17 cellular contexts compared by ENCODE assay signal in the genomic region with DNA sequence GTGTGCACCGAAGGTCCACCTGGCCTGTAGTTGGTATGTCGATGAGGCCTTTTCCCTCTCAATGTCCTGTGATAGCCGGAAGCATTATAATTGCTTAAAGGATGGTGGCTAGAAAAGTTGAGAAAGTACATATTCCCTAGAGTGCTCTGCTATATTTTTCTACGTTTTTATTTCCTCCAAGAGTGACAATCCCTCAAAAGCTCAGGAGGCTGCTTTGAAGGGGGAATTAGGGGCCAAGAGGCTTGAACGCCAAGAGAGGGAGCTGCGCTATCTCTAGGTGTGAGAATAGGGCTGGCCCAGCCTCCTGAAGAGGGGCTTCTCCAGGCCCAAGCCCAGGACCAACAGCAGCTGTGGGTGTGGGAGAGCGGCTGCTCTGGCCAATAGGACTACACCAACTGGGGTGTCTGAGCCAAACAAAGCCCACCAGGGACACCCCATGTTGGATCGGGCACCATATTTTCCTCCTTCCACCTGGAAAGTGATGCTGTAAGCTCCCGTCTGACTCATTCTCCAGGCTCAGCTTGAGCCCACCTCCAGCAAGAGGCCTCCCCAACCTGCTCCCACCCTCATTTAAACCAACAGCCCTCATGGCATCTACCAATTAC.
A peak's percentile ranks its signal among the peaks of the same experiment; 100 is the strongest.
DNase-seq lines count a peak whose midpoint lies in the region; ATAC-seq, FAIRE-seq and TF ChIP-seq lines count a peak whose summit lies in the region.
"Had no signal": no experiment of that assay in that cellular context is flagged by ENCODE, and none has a peak within 500 bp of the region (broad histone marks: within the 10 kb centered on the region; RNA-seq: fewer than 3 reads in every experiment).

No MANE protein-coding gene starts in this region.

- intact Hi-C loops in GM12878 (cut with micrococcal nuclease; ENCODE audit: unreplicated experiment) (loop anchor here (1.0 to 5.0 kb wide), 2 partner anchors 68 to 297 kb away; partner anchors contain the start of genes CASP3 and PRIMPOL), transverse colon (cut with DNase I; ENCODE audit: low total_unique reads) (no loop called here)

- TF ChIP-seq POLR2A in GM12878 (IDR thresholded peaks at IDR 0.05; ENCODE audit: low read depth, low read length) (no peak), transverse colon (IDR thresholded peaks at IDR 0.05) (no peak)

- peaks cover 50% of the 10 kb centered on the region for H3K4me1 ChIP-seq in GM12878 (ENCODE audit: control insufficient read depth, insufficient read depth, low read length)
- peaks cover 46 to 52% of the 10 kb centered on the region in 2 donors for H3K4me1 ChIP-seq in mucosa of rectum (ENCODE audit: control insufficient read depth in 2 of 2, insufficient read depth in 2 of 2, low read length in 2 of 2)
- peaks cover 33 to 63% (median 41%) of the 10 kb centered on the region in 4 donors for H3K4me1 ChIP-seq in transverse colon

- no peaks in the 10 kb centered on the region for H3K27me3 ChIP-seq in GM12878 (replicated peaks in 1 of 2; ENCODE audit: control insufficient read depth in 2 of 2, insufficient read depth in 2 of 2, low read length in 1 of 2)
- no peaks in the 10 kb centered on the region for H3K27me3 ChIP-seq in mucosa of rectum (ENCODE audit: control insufficient read depth in 2 of 2, insufficient read depth in 2 of 2, low read length in 2 of 2)
- H3K27me3 ChIP-seq in transverse colon: no peaks in the 10 kb centered on the region

- RAD21 ChIA-PET in GM12878 (lab: Charles Lee; ENCODE audit: unreplicated experiment): interaction anchor here (0.8 to 14.9 kb wide), 18 partner anchors 9 to 185 kb away, joined by 3 to 419 read pairs (median 6); partner anchors contain the start of gene IRF2

- no peak overlapping the region for H3K27ac Mint-ChIP-seq in stimulated activated naive CD8-positive, alpha-beta T cell treated with anti-CD3 and anti-CD28 coated beads, Interleukin-15, amount 100 ng/mL, for 72 hours
- H3K27ac Mint-ChIP-seq in stimulated activated effector memory CD8-positive, alpha-beta T cell treated with anti-CD3 and anti-CD28 coated beads, Interleukin-12 subunit alpha, Interleukin-12 subunit beta, amount 100 ng/mL, for 72 hours: no peak overlapping the region

- peak overlapping the region; percentile 94 for H3K4me2 ChIP-seq in GM12878 (ENCODE audit: control insufficient read depth, insufficient read depth)

- DNase-seq in GM12878 (ENCODE audit: low read depth, low spot score): peak; percentile 46
- no peak for DNase-seq in transverse colon
- DNase-seq in hypothalamus (lab: John Stamatoyannopoulos, UW): no peak
- no peak for DNase-seq in stimulated activated naive CD8-positive, alpha-beta T cell treated with anti-CD3 and anti-CD28 coated beads, Interleukin-15, amount 100 ng/mL, for 72 hours
- no peak for DNase-seq in stimulated activated effector memory CD8-positive, alpha-beta T cell treated with anti-CD3 and anti-CD28 coated beads, Interleukin-12 subunit alpha, Interleukin-12 subunit beta, amount 100 ng/mL, for 72 hours (ENCODE audit: low spot score in 2 of 2)
- no peak for DNase-seq in NCI-H2196 treated with DMSO at 0.1 percent for 48 hours (lab: John Stamatoyannopoulos, UW; ENCODE audit: unreplicated experiment)
- DNase-seq: CD4-positive, alpha-beta memory T cell; DMS79; H9; NCI-H1092 treated with DMSO at 0.1 percent for 48 hours; NCI-H1694; NCI-H2107; NCI-H526 treated with DMSO at 0.1 percent for 48 hours; SHP77 had no signal

- 81% methylated on average over 9 of the region's 9 CpGs for WGBS in GM12878 (ENCODE audit: insufficient coverage, insufficient replicate concordance, low lambda C conversion rate, missing lambda C conversion rate)
- WGBS in transverse colon (ENCODE audit: low coverage in 1 of 2), 2 donors: 89 to 93% methylated on average over 7 to 9 of the region's 9 CpGs

- POLR2A ChIA-PET in GM12878 (lab: Charles Lee): interaction anchor here (0.7 to 16.9 kb wide), 13 partner anchors 21 to 186 kb away, joined by 3 to 445 read pairs (median 31); partner anchors contain the start of gene IRF2

- CTCF ChIA-PET in GM12878 (lab: Yijun Ruan, JAX): interaction anchor here (1.0 to 13.5 kb wide), 12 partner anchors 9 to 186 kb away, joined by 3 to 166 read pairs (median 8); no protein-coding TSS in a partner anchor

- no peak for TF ChIP-seq RAD21 in GM12878 (IDR thresholded peaks at IDR 0.05; ENCODE audit: insufficient read depth, low read depth, low read length)

- H3K36me3 ChIP-seq in GM12878 (ENCODE audit: control insufficient read depth in 2 of 2, insufficient read depth in 2 of 2, low read length in 1 of 2) (no peaks in the 10 kb centered on the region; a peak in 2 of 4 replicates), mucosa of rectum (ENCODE audit: control insufficient read depth in 2 of 2, insufficient read depth in 2 of 2, low read length in 2 of 2) (no peaks in the 10 kb centered on the region), transverse colon (no peaks in the 10 kb centered on the region)

- no peak overlapping the region for H3K4me3 Mint-ChIP-seq in stimulated activated naive CD8-positive, alpha-beta T cell treated with anti-CD3 and anti-CD28 coated beads, Interleukin-15, amount 100 ng/mL, for 72 hours
- no peak overlapping the region for H3K4me3 Mint-ChIP-seq in stimulated activated effector memory CD8-positive, alpha-beta T cell treated with anti-CD3 and anti-CD28 coated beads, Interleukin-12 subunit alpha, Interleukin-12 subunit beta, amount 100 ng/mL, for 72 hours
- H3K4me3 Mint-ChIP-seq: CD4-positive, alpha-beta memory T cell had no signal

- TF ChIP-seq EP300 in GM12878 (IDR thresholded peaks at IDR 0.05; ENCODE audit: borderline replicate concordance in 1 of 2, control insufficient read depth in 1 of 2, low read depth in 2 of 2, low read length in 2 of 2) (no peak), transverse colon (IDR thresholded peaks at IDR 0.05; ENCODE audit: low read depth) (no peak)

- peaks cover 15% of the 10 kb centered on the region for H3K27me3 Mint-ChIP-seq in stimulated activated naive CD8-positive, alpha-beta T cell treated with anti-CD3 and anti-CD28 coated beads, Interleukin-15, amount 100 ng/mL, for 72 hours

- no peak overlapping the region for H2AFZ ChIP-seq in GM12878 (ENCODE audit: control insufficient read depth, low read depth, low read length)

- peaks cover 87% of the 10 kb centered on the region for H3K79me2 ChIP-seq in GM12878 (ENCODE audit: control insufficient read depth, insufficient read depth, low read length)

- H3K9me3 ChIP-seq in GM12878 (replicated peaks; ENCODE audit: control insufficient read depth, insufficient read depth, low read length): no peaks in the 10 kb centered on the region; the same call in 2 of the 3 replicates
- H3K9me3 ChIP-seq in mucosa of rectum (ENCODE audit: control insufficient read depth in 2 of 2, low read length in 2 of 2): no peaks in the 10 kb centered on the region
- H3K9me3 ChIP-seq in transverse colon: no peaks in the 10 kb centered on the region

- peak; percentile 7 for ATAC-seq in GM12878
- no peak for ATAC-seq in stimulated activated naive CD8-positive, alpha-beta T cell treated with anti-CD3 and anti-CD28 coated beads, Interleukin-15, amount 100 ng/mL, for 72 hours
- no peak for ATAC-seq in stimulated activated effector memory CD8-positive, alpha-beta T cell treated with anti-CD3 and anti-CD28 coated beads, Interleukin-12 subunit alpha, Interleukin-12 subunit beta, amount 100 ng/mL, for 72 hours
- ATAC-seq: SK-N-SH treated with all-trans-retinoic acid at 6 μM for 48 hours had no signal

- peak overlapping the region; percentile 90; the same call in 1 of the 2 replicates for H3K9ac ChIP-seq in GM12878 (ENCODE audit: control insufficient read depth, insufficient read depth, low read length)
- peak overlapping the region in 1 of 2 donors; percentile 67 for H3K9ac ChIP-seq in mucosa of rectum (ENCODE audit: low read depth in 1 of 2, low read length in 2 of 2)

- H3K27ac ChIP-seq in GM12878 (ENCODE audit: control insufficient read depth, insufficient read depth) (peak overlapping the region; percentile 99), mucosa of rectum (ENCODE audit: low read depth in 2 of 2, low read length in 2 of 2) (peak overlapping the region; percentile 99), transverse colon (peak overlapping the region; percentile 91 to 97 (median 94))

- BruUV-seq in GM12878 (replicated peaks; lab: Mats Ljungman, UMichigan): no TSS peak

- in situ Hi-C loops in GM12878 (cut with MboI) (loop anchor here (5.0 kb wide), 1 partner anchor 187 kb away; no protein-coding TSS in a partner anchor), transverse colon (cut with MboI; ENCODE audit: low pct_ligation_motif_present in 1 of 4, low pct_unique_long_range_greater_than_20kb in 1 of 4, low sequenced_read_pairs in 3 of 4) (no loop called here)

- SMC1A ChIA-PET in GM12878 (lab: Charles Lee; ENCODE audit: uncharacterized antibody, unreplicated experiment): interaction anchor here (1.1 to 17.5 kb wide), 19 partner anchors 11 to 184 kb away, joined by 3 to 411 read pairs (median 23); partner anchors contain the start of gene IRF2

- no peaks in the 10 kb centered on the region for H3K36me3 Mint-ChIP-seq in stimulated activated effector memory CD8-positive, alpha-beta T cell treated with anti-CD3 and anti-CD28 coated beads, Interleukin-12 subunit alpha, Interleukin-12 subunit beta, amount 100 ng/mL, for 72 hours
- H3K36me3 Mint-ChIP-seq: CD4-positive, alpha-beta memory T cell had no signal

- no peaks in the 10 kb centered on the region for H3K9me3 Mint-ChIP-seq in stimulated activated naive CD8-positive, alpha-beta T cell treated with anti-CD3 and anti-CD28 coated beads, Interleukin-15, amount 100 ng/mL, for 72 hours
- H3K9me3 Mint-ChIP-seq in stimulated activated effector memory CD8-positive, alpha-beta T cell treated with anti-CD3 and anti-CD28 coated beads, Interleukin-12 subunit alpha, Interleukin-12 subunit beta, amount 100 ng/mL, for 72 hours: no peaks in the 10 kb centered on the region
- H3K9me3 Mint-ChIP-seq: CD4-positive, alpha-beta memory T cell had no signal

- peaks cover 46% of the 10 kb centered on the region for H3K4me1 Mint-ChIP-seq in stimulated activated naive CD8-positive, alpha-beta T cell treated with anti-CD3 and anti-CD28 coated beads, Interleukin-15, amount 100 ng/mL, for 72 hours
- H3K4me1 Mint-ChIP-seq in stimulated activated effector memory CD8-positive, alpha-beta T cell treated with anti-CD3 and anti-CD28 coated beads, Interleukin-12 subunit alpha, Interleukin-12 subunit beta, amount 100 ng/mL, for 72 hours: peaks cover 15% of the 10 kb centered on the region

- FAIRE-seq in GM12878 (lab: Jason Lieb, UNC): no peak

- TF ChIP-seq CTCF in GM12878 (IDR thresholded peaks at IDR 0.05 in 2 of 3, conservative IDR thresholded peaks at IDR 0.05 in 1 of 3; ENCODE audit: control insufficient read depth in 2 of 3, extremely low read depth in 1 of 3, insufficient read depth in 1 of 3, low read depth in 3 of 3, low read length in 3 of 3) (peak in 1 of 3 experiments; percentile 17; a peak in 1 of 6 replicates), transverse colon (IDR thresholded peaks at IDR 0.05) (no peak)

- H4K20me1 ChIP-seq in GM12878 (ENCODE audit: control insufficient read depth, insufficient read depth): no peaks in the 10 kb centered on the region

- H3K4me3 ChIP-seq in GM08714 (ENCODE audit: low read length): peak overlapping the region; percentile 93
- H3K4me3 ChIP-seq in GM12878: peak overlapping the region; percentile 89
- no peak overlapping the region for H3K4me3 ChIP-seq in mucosa of rectum (ENCODE audit: low read length in 2 of 2)
- no peak overlapping the region for H3K4me3 ChIP-seq in transverse colon

Comparison
In these comparisons a context has a peak if more than half of its experiments do, and no peak if none do; other contexts are left out.
1. H3K4me3 ChIP-seq: peak in GM08714 (single experiment) and GM12878 (single experiment); none in mucosa of rectum (0 of 2) and transverse colon (0 of 4).
2. Peak in every context shown above with its lines, with median percentiles within 50 percentile points of each other: H3K27ac ChIP-seq.